ENCODE assay signal across 17 cellular contexts in the genomic region with DNA sequence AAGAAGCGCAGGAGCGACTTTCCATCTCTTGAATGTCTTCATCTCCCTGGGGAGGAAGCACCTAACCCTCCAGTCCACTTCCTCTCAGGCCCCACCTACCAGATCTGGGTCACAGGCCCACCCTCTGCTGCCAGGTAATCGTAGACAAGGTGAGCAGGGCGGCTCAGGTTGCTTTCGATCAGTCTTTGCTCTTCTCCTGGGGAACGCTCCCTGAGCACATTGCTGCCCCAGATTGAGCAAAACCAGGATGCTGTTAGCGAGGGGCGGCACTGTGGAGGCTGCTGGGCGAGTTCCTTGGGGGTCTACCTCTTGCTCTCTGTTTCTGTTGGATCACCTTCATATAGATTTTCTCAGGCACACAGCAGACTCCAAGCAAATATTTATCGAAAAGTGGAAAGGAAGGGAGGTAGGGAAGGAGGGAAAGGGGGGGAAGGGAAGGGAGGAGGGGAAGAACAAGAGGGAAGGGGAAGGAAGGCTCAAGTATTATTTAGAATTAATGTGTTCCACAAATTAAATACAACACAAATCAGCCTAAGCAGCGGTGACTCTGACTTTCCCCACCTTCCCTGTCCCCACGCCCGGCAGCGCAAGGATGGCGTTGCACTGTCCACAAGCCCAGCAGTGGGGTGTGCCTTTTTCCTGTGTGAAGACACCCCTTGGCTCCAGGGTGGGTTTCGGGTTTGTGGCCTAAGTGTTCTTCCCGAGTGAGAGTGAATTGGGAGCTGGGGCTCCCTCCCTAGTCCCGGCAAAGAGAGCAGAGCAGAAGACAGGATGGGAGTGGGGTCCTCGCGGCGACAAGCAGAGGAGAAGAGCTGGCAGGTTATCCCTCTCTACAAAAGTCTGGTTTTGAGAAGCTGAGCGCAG. TPM values are rescaled to one million over a fixed set of nuclear protein-coding genes. Genes with fewer than 3 reads are reported as not detected.
DNase-seq lines count a peak whose midpoint lies in the region; ATAC-seq, FAIRE-seq and TF ChIP-seq lines count a peak whose summit lies in the region.
"Had no signal": no experiment of that assay in that cellular context is flagged by ENCODE, and none has a peak within 500 bp of the region (broad histone marks: within the 10 kb centered on the region; RNA-seq: fewer than 3 reads in every experiment).

No MANE protein-coding gene starts in this region.

- no peak for TF ChIP-seq POLR2A in K562 (conservative IDR thresholded peaks at IDR 0.05)

- H3K4me1 Mint-ChIP-seq in nephron progenitor cell = peaks cover 57% of the 10 kb centered on the region
- H3K4me1 Mint-ChIP-seq in activated CD8-positive, alpha-beta T cell treated with anti-CD3 and anti-CD28 coated beads, Interleukin-2, amount 10 ng/mL, durations not matched to agents 7 days and 5 days (ENCODE audit: low read depth) = peaks cover 12% of the 10 kb centered on the region

- peak overlapping the region; percentile 73; the same call in 1 of the 2 replicates for H2AFZ ChIP-seq in K562 (ENCODE audit: low read depth, low read length)
- no peak overlapping the region for H2AFZ ChIP-seq in Karpas-422 (ENCODE audit: low read length)

- no peaks in the 10 kb centered on the region for H3K36me3 Mint-ChIP-seq in nephron progenitor cell (ENCODE audit: low read depth)
- H3K36me3 Mint-ChIP-seq in activated CD8-positive, alpha-beta T cell treated with anti-CD3 and anti-CD28 coated beads, Interleukin-2, amount 10 ng/mL, durations not matched to agents 7 days and 5 days (ENCODE audit: low read depth) = no peaks in the 10 kb centered on the region

- H4K20me1 ChIP-seq in BLaER1 treated with 17β-estradiol and CSF1 and Interleukin-3, amounts not matched to agents 10 nM and 100 nM = peaks cover 0 to 46% (median 0%) of the 10 kb centered on the region in 11 experiments; a peak in 8 of 22 replicates
- H4K20me1 ChIP-seq in K562 (replicated peaks; ENCODE audit: control insufficient read depth, insufficient read depth, low read length) (no peaks in the 10 kb centered on the region), Karpas-422 (ENCODE audit: insufficient read depth, low read depth, low read length) (no peaks in the 10 kb centered on the region)

- peak overlapping the region in 2 of 11 experiments; percentile 62 to 71; a peak in 2 of 22 replicates for H3K27ac ChIP-seq in BLaER1 treated with 17β-estradiol and CSF1 and Interleukin-3, amounts not matched to agents 10 nM and 100 nM
- H3K27ac ChIP-seq in K562 (ENCODE audit: extremely low read depth, low read depth, low read length) (no peak overlapping the region), Karpas-422 (ENCODE audit: low read length) (no peak overlapping the region)
- H3K27ac ChIP-seq: Peyer's patch had no signal

- 41% methylated on average over 20 of the region's 22 CpGs for WGBS in K562 (ENCODE audit: insufficient coverage, low coverage, missing lambda C conversion rate)

- BruUV-seq in K562 (replicated peaks; lab: Mats Ljungman, UMichigan) = no TSS peak

- TF ChIP-seq CTCF in GM13976 (IDR thresholded peaks at IDR 0.05; ENCODE audit: borderline replicate concordance, control extremely low read depth, extremely low read depth, insufficient read depth, missing control alignments) (no peak), K562 (IDR thresholded peaks at IDR 0.05 in 2 of 3, conservative IDR thresholded peaks at IDR 0.05 in 1 of 3; ENCODE audit: insufficient read depth in 2 of 3, low read depth in 1 of 3, low read length in 3 of 3) (no peak), nephron progenitor cell (IDR thresholded peaks at IDR 0.05) (no peak)

- peak overlapping the region in 8 of 10 experiments; percentile 2 to 58 (median 32); a peak in 9 of 20 replicates for H3K4me3 ChIP-seq in BLaER1 treated with 17β-estradiol and CSF1 and Interleukin-3, amounts not matched to agents 10 nM and 100 nM
- H3K4me3 ChIP-seq in K562 (no peak overlapping the region), Karpas-422 (ENCODE audit: low read length) (no peak overlapping the region)

- CTCF ChIA-PET in K562 (lab: Yijun Ruan, JAX; ENCODE audit: low intra/inter-chr PET ratio) = no interaction called here
- CTCF ChIA-PET in activated CD8-positive, alpha-beta T cell treated with anti-CD3 and anti-CD28 coated beads, Interleukin-2, amount 10 ng/mL, durations not matched to agents 7 days and 5 days (lab: Charles Lee) = interaction anchor here (0.7 kb wide), 1 partner anchor 146 kb away, joined by 3 read pairs; no protein-coding TSS in a partner anchor

- POLR2A ChIA-PET in K562 (lab: Yijun Ruan, JAX) = interaction anchor here (0.6 to 1.1 kb wide), 2 partner anchors 13 to 119 kb away, joined by 3 to 5 read pairs; no protein-coding TSS in a partner anchor
- POLR2A ChIA-PET in activated CD8-positive, alpha-beta T cell treated with anti-CD3 and anti-CD28 coated beads, Interleukin-2, amount 10 ng/mL, durations not matched to agents 7 days and 5 days (lab: Charles Lee) = no interaction called here

- peak overlapping the region; percentile 33 for H3K4me3 Mint-ChIP-seq in nephron progenitor cell
- no peak overlapping the region for H3K4me3 Mint-ChIP-seq in activated CD8-positive, alpha-beta T cell treated with anti-CD3 and anti-CD28 coated beads, Interleukin-2, amount 10 ng/mL, durations not matched to agents 7 days and 5 days

- no peak for TF ChIP-seq RAD21 in K562 (CRISPR knock-in tag; conservative IDR thresholded peaks at IDR 0.05 in 1 of 2, IDR thresholded peaks at IDR 0.05 in 1 of 2)

- H3K9me2 ChIP-seq in Karpas-422 (replicated peaks; ENCODE audit: insufficient read depth, low read length) = no peaks in the 10 kb centered on the region
- H3K9me2 ChIP-seq: SK-N-SH had no signal

- H3K9ac ChIP-seq in BLaER1 treated with 17β-estradiol and CSF1 and Interleukin-3, amounts not matched to agents 10 nM and 100 nM = peak overlapping the region in 3 of 11 experiments; percentile 29 to 68 (median 49); a peak in 4 of 22 replicates
- H3K9ac ChIP-seq in K562 (ENCODE audit: insufficient read depth in 1 of 2, low read depth in 2 of 2, low read length in 2 of 2) = peak overlapping the region in 1 of 2 experiments; percentile 71; a peak in 1 of 4 replicates
- H3K9ac ChIP-seq in Karpas-422 (ENCODE audit: low read length) = no peak overlapping the region
- H3K9ac ChIP-seq: SK-N-SH had no signal

- no peaks in the 10 kb centered on the region for H3K36me3 ChIP-seq in BLaER1 treated with 17β-estradiol and CSF1 and Interleukin-3, amounts not matched to agents 10 nM and 100 nM
- H3K36me3 ChIP-seq in K562 (ENCODE audit: control insufficient read depth, insufficient read depth, low read length) (no peaks in the 10 kb centered on the region), Karpas-422 (ENCODE audit: insufficient read depth, low read length) (no peaks in the 10 kb centered on the region)
- H3K36me3 ChIP-seq: Peyer's patch had no signal

- peaks cover 4% of the 10 kb centered on the region for H3K9me3 Mint-ChIP-seq in nephron progenitor cell
- no peaks in the 10 kb centered on the region for H3K9me3 Mint-ChIP-seq in activated CD8-positive, alpha-beta T cell treated with anti-CD3 and anti-CD28 coated beads, Interleukin-2, amount 10 ng/mL, durations not matched to agents 7 days and 5 days (ENCODE audit: insufficient read depth)

- DNase-seq in GM13976 (ENCODE audit: low spot score) (peak; percentile 32), K562 (ENCODE audit: extremely low read depth in 1 of 4, low spot score in 3 of 4) (no peak), nephron progenitor cell (no peak), Karpas-422 (no peak)
- no peak for DNase-seq in activated CD8-positive, alpha-beta T cell treated with anti-CD3 and anti-CD28 coated beads, Interleukin-2, amount 10 ng/mL, durations not matched to agents 7 days and 5 days
- DNase-seq: COR-L47, DMS153, KG1, NCI-H1436 treated with DMSO at 0.1 percent for 48 hours, NCI-H2029 treated with DMSO at 0.1 percent for 48 hours, NCI-H510A, Peyer's patch, Right ventricle myocardium superior, SK-N-SH had no signal

- peaks cover 0 to 37% (median 4%) of the 10 kb centered on the region in 11 experiments; a peak in 8 of 22 replicates for H3K27me3 ChIP-seq in BLaER1 treated with 17β-estradiol and CSF1 and Interleukin-3, amounts not matched to agents 10 nM and 100 nM
- peaks cover 0 to 27% of the 10 kb centered on the region in 2 experiments; a peak in 3 of 5 replicates for H3K27me3 ChIP-seq in K562 (ENCODE audit: control insufficient read depth in 2 of 2, insufficient read depth in 2 of 2, low read length in 2 of 2)
- H3K27me3 ChIP-seq in Karpas-422 (ENCODE audit: low read length) = no peaks in the 10 kb centered on the region

- peaks cover 31 to 73% (median 66%) of the 10 kb centered on the region in 10 experiments for H3K4me1 ChIP-seq in BLaER1 treated with 17β-estradiol and CSF1 and Interleukin-3, amounts not matched to agents 10 nM and 100 nM
- peaks cover 23 to 31% of the 10 kb centered on the region in 2 experiments; a peak in 4 of 5 replicates for H3K4me1 ChIP-seq in K562 (replicated peaks in 1 of 2; ENCODE audit: control insufficient read depth in 2 of 2, insufficient read depth in 2 of 2, low read length in 2 of 2)
- no peaks in the 10 kb centered on the region for H3K4me1 ChIP-seq in Karpas-422 (ENCODE audit: low read length)

- H3K4me2 ChIP-seq in BLaER1 treated with 17β-estradiol and CSF1 and Interleukin-3, amounts not matched to agents 10 nM and 100 nM = peak overlapping the region; percentile 82 to 99 (median 92)
- H3K4me2 ChIP-seq in K562 (ENCODE audit: insufficient read depth, low read length) (no peak overlapping the region; the same call in 1 of the 2 replicates), Karpas-422 (ENCODE audit: low read depth, low read length, poor library complexity, severe bottlenecking) (no peak overlapping the region)
- H3K4me2 ChIP-seq: SK-N-SH had no signal

- no peak for FAIRE-seq in K562 (lab: Jason Lieb, UNC)

- no peak for TF ChIP-seq EP300 in K562 (IDR thresholded peaks at IDR 0.05; ENCODE audit: low read length)

- peaks cover 50% of the 10 kb centered on the region for H3K27me3 Mint-ChIP-seq in nephron progenitor cell (ENCODE audit: low read depth, poor library complexity)
- H3K27me3 Mint-ChIP-seq in activated CD8-positive, alpha-beta T cell treated with anti-CD3 and anti-CD28 coated beads, Interleukin-2, amount 10 ng/mL, durations not matched to agents 7 days and 5 days (ENCODE audit: low read depth) = peaks cover 58% of the 10 kb centered on the region

- H3K79me2 ChIP-seq in K562 (ENCODE audit: control insufficient read depth, insufficient read depth, low read length) = no peaks in the 10 kb centered on the region
- H3K79me2 ChIP-seq in Karpas-422 (ENCODE audit: low read length) = no peaks in the 10 kb centered on the region

- H3K9me3 ChIP-seq in BLaER1 treated with 17β-estradiol and CSF1 and Interleukin-3, amounts not matched to agents 10 nM and 100 nM (replicated peaks in 1 of 11) = no peaks in the 10 kb centered on the region
- H3K9me3 ChIP-seq in K562 (replicated peaks; ENCODE audit: control insufficient read depth, insufficient read depth, low read depth, low read length) = 0 out of 2 replicates have a peak, but pooled peaks cover 2% of the 10 kb centered on the region
- H3K9me3 ChIP-seq in Karpas-422 (ENCODE audit: low read length) = no peaks in the 10 kb centered on the region
- H3K9me3 ChIP-seq: Peyer's patch, SK-N-SH had no signal

- ATAC-seq in K562 (no peak), GM18868 (IDR thresholded peaks at IDR 0.05; ENCODE audit: unreplicated experiment) (no peak)
- no peak for ATAC-seq in activated CD8-positive, alpha-beta T cell treated with anti-CD3 and anti-CD28 coated beads, Interleukin-2, amount 10 ng/mL, durations not matched to agents 7 days and 5 days

- intact Hi-C loops in K562 (cut with micrococcal nuclease) = no loop called here

- H3K9me1 ChIP-seq in K562 (ENCODE audit: control insufficient read depth, insufficient read depth, low read length) = no peaks in the 10 kb centered on the region

- no peak overlapping the region for H3K27ac Mint-ChIP-seq in nephron progenitor cell
- no peak overlapping the region for H3K27ac Mint-ChIP-seq in activated CD8-positive, alpha-beta T cell treated with anti-CD3 and anti-CD28 coated beads, Interleukin-2, amount 10 ng/mL, durations not matched to agents 7 days and 5 days

- in situ Hi-C loops in GM13976 (cut with MboI; ENCODE audit: low sequenced_read_pairs, unreplicated experiment) (loop anchor here (10.0 kb wide), 1 partner anchor 201 kb away; the partner anchor contains the start of gene SNRPA1), K562 (cut with MboI) (loop anchor here (10.0 kb wide), 1 partner anchor 191 kb away; no protein-coding TSS in a partner anchor)

RNA-seq across cellular contexts. Expression of gene PCSK6, which starts 6.1 kb away (rescaled TPM):
- total RNA-seq in K562 (2011; cell fraction: chromatin; rRNA removed; ENCODE audit: low replicate concordance) = 94.9 and 139 TPM in 2 replicates
- total RNA-seq in K562 (2011; cell fraction: nucleolus; rRNA removed) = 83.4 and 91.1 TPM in 2 replicates
- 86.1 and 94.3 TPM in 2 replicates for total RNA-seq in K562 (2011; cell fraction: nucleoplasm; rRNA removed)
- total RNA-seq in K562 (2014; rRNA removed) (14.5 and 27.2 TPM in 2 replicates), K562 (2014; rRNA removed; fragmentation: Illumina TruSeq; extraction: Trizol) (13.7 and 14.4 TPM in 2 replicates), K562 (2015; rRNA removed; fragmentation: Illumina TruSeq; extraction: Trizol) (11.2 and 11.8 TPM in 2 replicates), K562 (2021) (17.6 and 18.3 TPM in 2 replicates)
- polyA plus RNA-seq in K562 (2011; rRNA removed) (32.6 and 36.7 TPM in 2 replicates), K562 (2014; fragmentation: Illumina TruSeq; extraction: Trizol) (17.5 and 20.5 TPM in 2 replicates), K562 (2014; fragmentation: Nextera tagmentation; extraction: Ambion mirVana) (1 to 10 TPM; 2.2 to 3.4 TPM), K562 (2014; rRNA removed) (19.3 and 20.7 TPM in 2 replicates)
- 23.3 and 26.1 TPM in 2 replicates for polyA plus RNA-seq in K562 (2011; cell fraction: cytosol; rRNA removed)
- polyA plus RNA-seq in K562 (2011; cell fraction: nucleus; rRNA removed) = 87.3 and 101 TPM in 2 replicates
- 17.5 and 24.2 TPM in 2 replicates for polyA plus RNA-seq in K562 (2012)
- 24.8 and 36.1 TPM in 2 replicates for polyA minus RNA-seq in K562 (2011; rRNA and poly(A)+ RNA removed)
- polyA minus RNA-seq in K562 (2011; cell fraction: cytosol; rRNA and poly(A)+ RNA removed) = 30.4 and 31.4 TPM in 2 replicates
- 33.4 and 41.8 TPM in 2 replicates for polyA minus RNA-seq in K562 (2011; cell fraction: nucleus; rRNA and poly(A)+ RNA removed)
- 0.19 TPM in 1 of 2 replicates, not detected in the other for total RNA-seq in Karpas-422 (2014; rRNA removed; shearing (Covaris generic); ENCODE audit: low replicate concordance)
- total RNA-seq in activated CD8-positive, alpha-beta T cell treated with anti-CD3 and anti-CD28 coated beads, Interleukin-2, amount 10 ng/mL, durations not matched to agents 7 days and 5 days = under 1 TPM; 0.68 to 0.76 TPM
- total RNA-seq: M059J had no signal

Comparison
In these comparisons a context has a peak if more than half of its experiments do, and no peak if none do; other contexts are left out.
1. H3K4me2 ChIP-seq: peak in BLaER1 treated with 17β-estradiol and CSF1 and Interleukin-3, amounts not matched to agents 10 nM and 100 nM (11 of 11); none in K562 (single experiment) and Karpas-422 (single experiment).
2. H3K4me3 ChIP-seq: peak in BLaER1 treated with 17β-estradiol and CSF1 and Interleukin-3, amounts not matched to agents 10 nM and 100 nM (8 of 10); none in K562 (single experiment) and Karpas-422 (single experiment).
3. RNA of gene PCSK6, which starts 6.1 kb away (total RNA-seq): 11.2 to 139 TPM in K562; 0.68 to 0.76 TPM in activated CD8-positive, alpha-beta T cell treated with anti-CD3 and anti-CD28 coated beads, Interleukin-2, amount 10 ng/mL, durations not matched to agents 7 days and 5 days and 0.19 TPM in Karpas-422; every median in the first group is over 4 times any median in the second.